Comparison of ENCODE assay signal across 1 cellular context in the genomic region with DNA sequence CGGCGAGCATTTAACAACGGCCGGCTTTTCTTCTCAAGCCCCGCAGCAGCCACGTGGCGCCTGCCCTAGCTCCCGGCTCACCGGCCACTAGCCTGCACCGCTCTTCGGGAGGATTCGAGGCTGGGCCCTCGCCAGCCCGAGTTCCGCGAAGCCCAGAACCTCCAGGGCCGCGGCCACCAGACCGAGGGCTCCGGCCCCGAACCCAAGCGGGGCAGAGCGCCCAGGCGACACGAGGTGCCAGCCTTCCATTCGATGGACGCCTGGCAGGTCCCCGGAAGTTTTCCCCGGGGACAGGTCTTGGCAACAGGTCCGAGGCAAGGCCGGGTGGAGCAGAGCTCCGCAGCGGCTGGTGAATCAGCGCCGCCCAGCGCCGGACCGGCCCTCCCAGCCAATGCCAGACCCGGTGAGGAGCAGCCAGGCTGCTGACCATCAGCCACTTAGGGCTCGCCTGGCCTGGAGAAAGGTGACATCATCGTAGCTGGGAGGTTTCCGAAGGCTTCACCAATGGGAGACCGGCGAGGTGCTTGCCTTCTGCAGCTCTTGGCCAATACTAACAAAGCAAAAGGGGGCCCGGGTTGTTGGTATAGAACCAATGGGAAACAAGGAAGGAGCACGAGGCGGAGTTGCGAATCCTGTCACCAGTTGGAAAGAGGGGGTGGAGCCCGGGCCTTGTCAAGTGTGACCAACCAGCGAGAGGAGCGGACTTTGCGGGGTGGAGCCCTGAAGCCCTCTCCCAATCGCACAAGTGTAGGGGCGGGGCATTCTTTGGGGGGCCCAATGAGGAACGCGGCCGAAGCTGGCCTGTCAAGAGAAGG.
TF ChIP-seq lines count a peak whose summit lies in the region.

No MANE protein-coding gene starts in this region.

TF ChIP-seq in HepG2, 621 proteins besides CTCF, POLR2A, EP300 and RAD21 (continued from another document and continues in another):
- TF ChIP-seq, protein P1, sequence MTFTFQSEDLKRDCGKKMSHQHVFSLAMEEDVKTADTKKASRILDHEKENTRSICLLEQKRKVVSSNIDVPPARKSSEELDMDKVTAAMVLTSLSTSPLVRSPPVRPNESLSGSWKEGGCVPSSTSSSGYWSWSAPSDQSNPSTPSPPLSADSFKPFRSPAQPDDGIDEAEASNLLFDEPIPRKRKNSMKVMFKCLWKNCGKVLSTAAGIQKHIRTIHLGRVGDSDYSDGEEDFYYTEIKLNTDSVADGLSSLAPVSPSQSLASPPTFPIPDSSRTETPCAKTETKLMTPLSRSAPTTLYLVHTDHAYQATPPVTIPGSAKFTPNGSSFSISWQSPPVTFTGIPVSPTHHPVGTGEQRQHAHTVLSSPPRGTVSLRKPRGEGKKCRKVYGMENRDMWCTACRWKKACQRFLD (CRISPR knock-in tag; IDR thresholded peaks at IDR 0.05; ENCODE audit: borderline replicate concordance) = peak; percentile 86; the same call in 1 of the 2 replicates
- TF ChIP-seq FOXO1 (CRISPR knock-in tag; IDR thresholded peaks at IDR 0.05) (peak; percentile 82; the same call in 1 of the 2 replicates), MXI1 (IDR thresholded peaks at IDR 0.05; ENCODE audit: borderline replicate concordance, low read depth, low read length) (peak; percentile 94; the same call in 2 of the 3 replicates), FOSL1 (CRISPR knock-in tag; IDR thresholded peaks at IDR 0.05; ENCODE audit: borderline replicate concordance) (peak; percentile 55; the same call in 1 of the 2 replicates), ZNF598 (CRISPR knock-in tag; IDR thresholded peaks at IDR 0.05; ENCODE audit: borderline replicate concordance) (peak; percentile 97), ZNF572 (CRISPR knock-in tag; IDR thresholded peaks at IDR 0.05) (peak; percentile 98; the same call in 1 of the 2 replicates), ZNF773 (CRISPR knock-in tag; IDR thresholded peaks at IDR 0.05; ENCODE audit: borderline replicate concordance) (peak; percentile 57; the same call in 1 of the 2 replicates), CBX1 (IDR thresholded peaks at IDR 0.05; ENCODE audit: low read depth) (no peak), MAX (IDR thresholded peaks at IDR 0.05) (peak; percentile 97), MXD4 (CRISPR knock-in tag; IDR thresholded peaks at IDR 0.05) (peak; percentile 96), AGO1 (IDR thresholded peaks at IDR 0.05; ENCODE audit: low read depth, low read length, poor library complexity, severe bottlenecking) (peak; percentile 91), ZNF841 (CRISPR knock-in tag; IDR thresholded peaks at IDR 0.05; ENCODE audit: borderline replicate concordance) (peak; percentile 90), KDM3A (CRISPR knock-in tag; IDR thresholded peaks at IDR 0.05; ENCODE audit: low read depth) (no peak; the same call in 1 of the 2 replicates), BCL3 (CRISPR knock-in tag; IDR thresholded peaks at IDR 0.05) (peak; percentile 82), KDM6A (CRISPR knock-in tag; IDR thresholded peaks at IDR 0.05; ENCODE audit: low read depth) (no peak), ZNF577 (CRISPR knock-in tag; IDR thresholded peaks at IDR 0.05; ENCODE audit: borderline replicate concordance, low read depth) (peak; percentile 82; the same call in 1 of the 2 replicates), MBNL3 (CRISPR knock-in tag; conservative IDR thresholded peaks at IDR 0.05) (no peak), NR2F1 (CRISPR knock-in tag; IDR thresholded peaks at IDR 0.05) (peak in 1 of 2 experiments; percentile 55; a peak in 1 of 4 replicates), ARID5B (CRISPR knock-in tag; IDR thresholded peaks at IDR 0.05) (peak; percentile 76), FOXK2 (IDR thresholded peaks at IDR 0.05) (peak; percentile 95), SNAPC2 (CRISPR knock-in tag; IDR thresholded peaks at IDR 0.05) (no peak), ZC3H13 (CRISPR knock-in tag; IDR thresholded peaks at IDR 0.05) (peak; percentile 97), AGO2 (optimal IDR thresholded peaks at IDR 0.05; ENCODE audit: low read depth, low read length) (peak; percentile 99), PHF20 (CRISPR knock-in tag; IDR thresholded peaks at IDR 0.05) (peak; percentile 25; the same call in 1 of the 2 replicates), TMF1 (CRISPR knock-in tag; IDR thresholded peaks at IDR 0.05; ENCODE audit: low read depth) (no peak), TAF15 (IDR thresholded peaks at IDR 0.05; ENCODE audit: low read depth, low read length, poor library complexity, severe bottlenecking) (peak; percentile 70), ZFX (CRISPR knock-in tag; IDR thresholded peaks at IDR 0.05; ENCODE audit: low read depth) (peak; percentile 94), NFYC (CRISPR knock-in tag; IDR thresholded peaks at IDR 0.05) (peak; percentile 92), KLF6 (CRISPR knock-in tag; IDR thresholded peaks at IDR 0.05) (peak; percentile 97), ATF3 (CRISPR knock-in tag; IDR thresholded peaks at IDR 0.05) (peak; percentile 78), ZNF329 (CRISPR knock-in tag; IDR thresholded peaks at IDR 0.05; ENCODE audit: low read depth) (peak; percentile 77), ZNF644 (CRISPR knock-in tag; IDR thresholded peaks at IDR 0.05; ENCODE audit: low read depth) (0 out of 2 replicates have a peak, but pooled peaks have one; percentile 9), ZFP36 (IDR thresholded peaks at IDR 0.05; ENCODE audit: borderline replicate concordance, low read depth, low read length, partially characterized antibody) (peak; percentile 22), DNMT1 (CRISPR knock-in tag; IDR thresholded peaks at IDR 0.05) (no peak), HOXA9 (CRISPR knock-in tag; IDR thresholded peaks at IDR 0.05; ENCODE audit: borderline replicate concordance) (peak; percentile 85), TAF1 (CRISPR knock-in tag; IDR thresholded peaks at IDR 0.05) (peak; percentile 91), SP1 (IDR thresholded peaks at IDR 0.05) (peak; percentile 81), SP1 (CRISPR knock-in tag; IDR thresholded peaks at IDR 0.05) (peak; percentile 81), SRSF1 (optimal IDR thresholded peaks at IDR 0.05; ENCODE audit: low read depth, low read length) (peak; percentile 93), MAZ (IDR thresholded peaks at IDR 0.05; ENCODE audit: borderline replicate concordance, low read depth, low read length) (no peak), MAZ (CRISPR knock-in tag; IDR thresholded peaks at IDR 0.05; ENCODE audit: low read depth) (peak; percentile 14), ELF1 (CRISPR knock-in tag; IDR thresholded peaks at IDR 0.05) (peak; percentile 89), ZNF234 (CRISPR knock-in tag; conservative IDR thresholded peaks at IDR 0.05) (0 out of 2 replicates have a peak, but pooled peaks have one; percentile 89), ONECUT2 (CRISPR knock-in tag; IDR thresholded peaks at IDR 0.05) (no peak)
- TF ChIP-seq, protein P2, sequence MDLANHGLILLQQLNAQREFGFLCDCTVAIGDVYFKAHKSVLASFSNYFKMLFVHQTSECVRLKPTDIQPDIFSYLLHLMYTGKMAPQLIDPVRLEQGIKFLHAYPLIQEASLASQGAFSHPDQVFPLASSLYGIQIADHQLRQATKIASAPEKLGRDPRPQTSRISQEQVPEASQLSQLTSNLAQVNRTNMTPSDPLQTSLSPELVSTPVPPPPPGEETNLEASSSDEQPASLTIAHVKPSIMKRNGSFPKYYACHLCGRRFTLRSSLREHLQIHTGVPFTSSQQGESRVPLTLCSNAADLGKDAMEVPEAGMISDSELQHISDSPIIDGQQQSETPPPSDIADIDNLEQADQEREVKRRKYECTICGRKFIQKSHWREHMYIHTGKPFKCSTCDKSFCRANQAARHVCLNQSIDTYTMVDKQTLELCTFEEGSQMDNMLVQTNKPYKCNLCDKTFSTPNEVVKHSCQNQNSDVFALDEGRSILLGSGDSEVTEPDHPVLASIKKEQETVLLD (CRISPR knock-in tag; IDR thresholded peaks at IDR 0.05; ENCODE audit: low read depth) = peak; percentile 76
- TF ChIP-seq, protein P3, sequence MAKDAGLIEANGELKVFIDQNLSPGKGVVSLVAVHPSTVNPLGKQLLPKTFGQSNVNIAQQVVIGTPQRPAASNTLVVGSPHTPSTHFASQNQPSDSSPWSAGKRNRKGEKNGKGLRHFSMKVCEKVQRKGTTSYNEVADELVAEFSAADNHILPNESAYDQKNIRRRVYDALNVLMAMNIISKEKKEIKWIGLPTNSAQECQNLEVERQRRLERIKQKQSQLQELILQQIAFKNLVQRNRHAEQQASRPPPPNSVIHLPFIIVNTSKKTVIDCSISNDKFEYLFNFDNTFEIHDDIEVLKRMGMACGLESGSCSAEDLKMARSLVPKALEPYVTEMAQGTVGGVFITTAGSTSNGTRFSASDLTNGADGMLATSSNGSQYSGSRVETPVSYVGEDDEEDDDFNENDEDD (CRISPR knock-in tag; IDR thresholded peaks at IDR 0.05; ENCODE audit: borderline replicate concordance) = peak; percentile 84; the same call in 1 of the 2 replicates
- TF ChIP-seq, protein P4, sequence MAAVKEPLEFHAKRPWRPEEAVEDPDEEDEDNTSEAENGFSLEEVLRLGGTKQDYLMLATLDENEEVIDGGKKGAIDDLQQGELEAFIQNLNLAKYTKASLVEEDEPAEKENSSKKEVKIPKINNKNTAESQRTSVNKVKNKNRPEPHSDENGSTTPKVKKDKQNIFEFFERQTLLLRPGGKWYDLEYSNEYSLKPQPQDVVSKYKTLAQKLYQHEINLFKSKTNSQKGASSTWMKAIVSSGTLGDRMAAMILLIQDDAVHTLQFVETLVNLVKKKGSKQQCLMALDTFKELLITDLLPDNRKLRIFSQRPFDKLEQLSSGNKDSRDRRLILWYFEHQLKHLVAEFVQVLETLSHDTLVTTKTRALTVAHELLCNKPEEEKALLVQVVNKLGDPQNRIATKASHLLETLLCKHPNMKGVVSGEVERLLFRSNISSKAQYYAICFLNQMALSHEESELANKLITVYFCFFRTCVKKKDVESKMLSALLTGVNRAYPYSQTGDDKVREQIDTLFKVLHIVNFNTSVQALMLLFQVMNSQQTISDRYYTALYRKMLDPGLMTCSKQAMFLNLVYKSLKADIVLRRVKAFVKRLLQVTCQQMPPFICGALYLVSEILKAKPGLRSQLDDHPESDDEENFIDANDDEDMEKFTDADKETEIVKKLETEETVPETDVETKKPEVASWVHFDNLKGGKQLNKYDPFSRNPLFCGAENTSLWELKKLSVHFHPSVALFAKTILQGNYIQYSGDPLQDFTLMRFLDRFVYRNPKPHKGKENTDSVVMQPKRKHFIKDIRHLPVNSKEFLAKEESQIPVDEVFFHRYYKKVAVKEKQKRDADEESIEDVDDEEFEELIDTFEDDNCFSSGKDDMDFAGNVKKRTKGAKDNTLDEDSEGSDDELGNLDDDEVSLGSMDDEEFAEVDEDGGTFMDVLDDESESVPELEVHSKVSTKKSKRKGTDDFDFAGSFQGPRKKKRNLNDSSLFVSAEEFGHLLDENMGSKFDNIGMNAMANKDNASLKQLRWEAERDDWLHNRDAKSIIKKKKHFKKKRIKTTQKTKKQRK (IDR thresholded peaks at IDR 0.05; ENCODE audit: low read length) = peak; percentile 56
- TF ChIP-seq, protein P5, sequence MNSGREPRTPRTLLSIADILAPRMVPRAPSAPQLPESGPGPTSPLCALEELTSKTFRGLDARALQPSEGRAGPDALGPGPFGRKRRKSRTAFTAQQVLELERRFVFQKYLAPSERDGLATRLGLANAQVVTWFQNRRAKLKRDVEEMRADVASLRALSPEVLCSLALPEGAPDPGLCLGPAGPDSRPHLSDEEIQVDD (CRISPR knock-in tag; IDR thresholded peaks at IDR 0.05; ENCODE audit: borderline replicate concordance) = peak; percentile 91; the same call in 1 of the 2 replicates
- TF ChIP-seq, protein P6, sequence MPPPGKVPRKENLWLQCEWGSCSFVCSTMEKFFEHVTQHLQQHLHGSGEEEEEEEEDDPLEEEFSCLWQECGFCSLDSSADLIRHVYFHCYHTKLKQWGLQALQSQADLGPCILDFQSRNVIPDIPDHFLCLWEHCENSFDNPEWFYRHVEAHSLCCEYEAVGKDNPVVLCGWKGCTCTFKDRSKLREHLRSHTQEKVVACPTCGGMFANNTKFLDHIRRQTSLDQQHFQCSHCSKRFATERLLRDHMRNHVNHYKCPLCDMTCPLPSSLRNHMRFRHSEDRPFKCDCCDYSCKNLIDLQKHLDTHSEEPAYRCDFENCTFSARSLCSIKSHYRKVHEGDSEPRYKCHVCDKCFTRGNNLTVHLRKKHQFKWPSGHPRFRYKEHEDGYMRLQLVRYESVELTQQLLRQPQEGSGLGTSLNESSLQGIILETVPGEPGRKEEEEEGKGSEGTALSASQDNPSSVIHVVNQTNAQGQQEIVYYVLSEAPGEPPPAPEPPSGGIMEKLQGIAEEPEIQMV (CRISPR knock-in tag; IDR thresholded peaks at IDR 0.05; ENCODE audit: low read depth) = peak; percentile 82; the same call in 1 of the 2 replicates
